Comparison of ENCODE assay signal across 11 cellular contexts in the genomic region with DNA sequence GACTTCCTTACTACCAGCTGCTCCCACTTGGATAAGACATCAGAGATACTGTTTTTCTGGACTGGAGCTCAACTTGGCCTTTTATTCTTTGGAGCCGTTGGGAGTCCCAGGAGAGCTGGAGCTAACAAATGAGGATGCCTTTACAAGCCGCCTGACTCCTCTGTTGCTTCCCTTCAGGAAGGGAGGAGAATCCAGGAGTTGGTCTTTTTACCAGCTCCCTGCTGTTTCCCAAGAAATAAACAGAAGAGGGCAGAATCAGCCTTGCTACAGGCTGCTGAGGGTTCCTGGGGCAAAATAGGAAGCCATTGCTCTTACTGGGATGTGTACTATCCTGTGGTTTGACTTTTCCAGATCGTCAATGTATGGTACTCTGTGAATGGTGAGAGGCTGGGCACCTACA. TPM values are rescaled to one million over a fixed set of nuclear protein-coding genes. Genes with fewer than 3 reads are reported as not detected.
A peak's percentile ranks its signal among the peaks of the same experiment; 100 is the strongest.
DNase-seq lines count a peak whose midpoint lies in the region; ATAC-seq, FAIRE-seq and TF ChIP-seq lines count a peak whose summit lies in the region.
"Had no signal": no experiment of that assay in that cellular context is flagged by ENCODE, and none has a peak within 500 bp of the region (broad histone marks: within the 10 kb centered on the region; RNA-seq: fewer than 3 reads in every experiment).

No MANE protein-coding gene starts in this region.

- POLR2A ChIA-PET in PC-9 (lab: Charles Lee; ENCODE audit: unreplicated experiment) = interaction anchor here (0.8 kb wide), 1 partner anchor 30 kb away, joined by 7 read pairs; no protein-coding TSS in a partner anchor

- H3K9me3 ChIP-seq in PC-9 (ENCODE audit: insufficient read depth, low read depth) = no peaks in the 10 kb centered on the region
- H3K9me3 ChIP-seq: prostate gland had no signal

- H3K36me3 ChIP-seq in PC-9 (ENCODE audit: low read depth) = peaks cover 38% of the 10 kb centered on the region

- peak overlapping the region; percentile 13; the same call in 1 of the 2 replicates for H3K4me3 ChIP-seq in GM12865 (ENCODE audit: low read depth, low read length)
- H3K4me3 ChIP-seq in PC-9 = peak overlapping the region; percentile 85; the same call in 1 of the 2 replicates

- no peaks in the 10 kb centered on the region for H3K9me2 ChIP-seq in PC-9 (ENCODE audit: insufficient read depth)

- H4K20me1 ChIP-seq in PC-9 (ENCODE audit: insufficient read depth) = peaks cover 7% of the 10 kb centered on the region; the same call in 1 of the 2 replicates

- no TSS peak for BruUV-seq in PC-9 (replicated peaks; lab: Mats Ljungman, UMichigan)

- H3K4me3 Mint-ChIP-seq in effector memory CD8-positive, alpha-beta T cell = peak overlapping the region; percentile 91
- H3K4me3 Mint-ChIP-seq in progenitor cell of endocrine pancreas (ENCODE audit: low read depth) = peak overlapping the region; percentile 98

- no peak overlapping the region for H3K27ac ChIP-seq in PC-9

- no peaks in the 10 kb centered on the region for H3K9me3 Mint-ChIP-seq in effector memory CD8-positive, alpha-beta T cell
- no peaks in the 10 kb centered on the region for H3K9me3 Mint-ChIP-seq in progenitor cell of endocrine pancreas (ENCODE audit: low read depth)

- peaks cover 46% of the 10 kb centered on the region for H3K79me2 ChIP-seq in PC-9 (ENCODE audit: low read depth)

- peaks cover 35% of the 10 kb centered on the region; the same call in 1 of the 2 replicates for H3F3A ChIP-seq in PC-9 (ENCODE audit: insufficient read depth, low read depth)

- CTCF ChIA-PET in PC-9 (lab: Charles Lee) = no interaction called here

- DNase-seq in GM12865 (ENCODE audit: low read depth) (no peak), PC-9 (no peak), progenitor cell of endocrine pancreas (ENCODE audit: low spot score, unreplicated experiment) (no peak), ureter (ENCODE audit: low spot score) (no peak), A172 (ENCODE audit: low spot score) (no peak), urothelium cell line (ENCODE audit: low spot score) (no peak)
- DNase-seq in effector memory CD8-positive, alpha-beta T cell = no peak
- DNase-seq: NCI-H1694 treated with DMSO at 0.1 percent for 48 hours had no signal

- no peaks in the 10 kb centered on the region for H3K27me3 Mint-ChIP-seq in effector memory CD8-positive, alpha-beta T cell
- no peaks in the 10 kb centered on the region for H3K27me3 Mint-ChIP-seq in progenitor cell of endocrine pancreas

- H3K27ac Mint-ChIP-seq in effector memory CD8-positive, alpha-beta T cell = peak overlapping the region; percentile 96 to 99
- peak overlapping the region; percentile 71 for H3K27ac Mint-ChIP-seq in progenitor cell of endocrine pancreas

- intact Hi-C loops in PC-9 (cut with micrococcal nuclease; ENCODE audit: unreplicated experiment) = loop anchor here (10.0 kb wide), 1 partner anchor 171 kb away; a partner anchor contains a TSS

- peaks cover 25% of the 10 kb centered on the region for H3K4me1 ChIP-seq in PC-9 (replicated peaks; ENCODE audit: insufficient read depth)

- no peak for FAIRE-seq in urothelium cell line (lab: Jason Lieb, UNC)

- H2AFZ ChIP-seq in PC-9 = no peak overlapping the region

- TF ChIP-seq CTCF in GM12865 (IDR thresholded peaks at IDR 0.05; ENCODE audit: insufficient read depth, low read depth, low read length, missing control alignments) (no peak), PC-9 (conservative IDR thresholded peaks at IDR 0.05) (no peak), progenitor cell of endocrine pancreas (IDR thresholded peaks at IDR 0.05; ENCODE audit: unreplicated experiment) (no peak)

- H3K4me2 ChIP-seq in PC-9 = peak overlapping the region; percentile 99

- no peak for ATAC-seq in effector memory CD8-positive, alpha-beta T cell (replicated peaks)
- ATAC-seq in HG03442 (IDR thresholded peaks at IDR 0.05; ENCODE audit: unreplicated experiment) = no peak
- ATAC-seq: activated CD4-positive, CD25-positive, alpha-beta regulatory T cell treated with anti-CD3 and anti-CD28 coated beads, Interleukin-2, amount 50 U/mL, for 24 hours had no signal

- H3K36me3 Mint-ChIP-seq in effector memory CD8-positive, alpha-beta T cell (ENCODE audit: insufficient read depth) = peaks cover 70% of the 10 kb centered on the region
- H3K36me3 Mint-ChIP-seq in progenitor cell of endocrine pancreas (ENCODE audit: insufficient read depth) = peaks cover 12% of the 10 kb centered on the region

- H3K27me3 ChIP-seq in PC-9 (ENCODE audit: insufficient read depth, low read depth) = no peaks in the 10 kb centered on the region

- H3K4me1 Mint-ChIP-seq in effector memory CD8-positive, alpha-beta T cell (ENCODE audit: low read depth in 2 of 2) = peaks cover 22 to 27% of the 10 kb centered on the region in 2 donors
- H3K4me1 Mint-ChIP-seq in progenitor cell of endocrine pancreas (ENCODE audit: low read depth) = peaks cover 22% of the 10 kb centered on the region

RNA-seq across cellular contexts. Expression of a gene that starts 1.5 kb away (rescaled TPM):
- total RNA-seq in PC-9 (2021) = 199 and 229 TPM in 2 replicates
- 143 and 145 TPM in 2 replicates for total RNA-seq in progenitor cell of endocrine pancreas
- 171 TPM for total RNA-seq in ureter
- 283 and 299 TPM in 2 replicates for total RNA-seq in A172 (2014; rRNA removed; shearing (Covaris generic))

RNA-seq across cellular contexts. Expression of a gene that starts 1.5 kb away (rescaled TPM):
- 14.1 and 18.1 TPM in 2 replicates for total RNA-seq in PC-9 (2021)
- 43.2 and 49.2 TPM in 2 replicates for total RNA-seq in progenitor cell of endocrine pancreas
- total RNA-seq in ureter = 45.9 TPM
- 3.6 and 5.5 TPM in 2 replicates for total RNA-seq in A172 (2014; rRNA removed; shearing (Covaris generic))

RNA-seq across cellular contexts. Expression of a gene that starts 14.8 kb away (rescaled TPM):
- not detected in 2 replicates for total RNA-seq in PC-9 (2021)
- total RNA-seq in progenitor cell of endocrine pancreas = not detected in 2 replicates
- not detected for total RNA-seq in ureter
- total RNA-seq in A172 (2014; rRNA removed; shearing (Covaris generic)) = not detected in 2 replicates
- total RNA-seq: prostate gland had no signal

RNA-seq across cellular contexts. Expression of a gene that starts 18.2 kb away (rescaled TPM):
- total RNA-seq in PC-9 (2021) (4.9 and 5.0 TPM in 2 replicates), progenitor cell of endocrine pancreas (5.1 and 5.6 TPM in 2 replicates), ureter (2.5 TPM)
- total RNA-seq in A172 (2014; rRNA removed; shearing (Covaris generic)) = 0.45 TPM in 1 of 2 replicates, not detected in the other

RNA-seq across cellular contexts. Expression of a gene that starts 23.3 kb away (rescaled TPM):
- total RNA-seq in PC-9 (2021) (4.4 and 4.7 TPM in 2 replicates), progenitor cell of endocrine pancreas (15.5 and 16.5 TPM in 2 replicates), ureter (2.1 TPM)
- 5.7 and 9.1 TPM in 2 replicates for total RNA-seq in A172 (2014; rRNA removed; shearing (Covaris generic))
